In genomic region chr3:51945926-51946500, GRCh38 we compare ENCODE assay signal across 23 cellular contexts. TPM values are rescaled to one million over a fixed set of nuclear protein-coding genes. Genes with fewer than 3 reads are reported as not detected.
A peak's percentile ranks its signal among the peaks of the same experiment; 100 is the strongest.
DNase-seq lines count a peak whose midpoint lies in the region; ATAC-seq and TF ChIP-seq lines count a peak whose summit lies in the region.
"Had no signal": no experiment of that assay in that cellular context is flagged by ENCODE, and none has a peak within 500 bp of the region (broad histone marks: within the 10 kb centered on the region; RNA-seq: fewer than 3 reads in every experiment).

No MANE protein-coding gene starts in this region.

- CTCF ChIA-PET in RWPE1 (lab: Yijun Ruan, JAX), result interaction anchor here (1.3 kb wide), 1 partner anchor 28 kb away, joined by 6 read pairs; the partner anchor contains the start of gene ABHD14B

- POLR2A ChIA-PET in RWPE1 (lab: Yijun Ruan, JAX; ENCODE audit: low non-redundant PET), result no interaction called here

- intact Hi-C loops in posterior vena cava (cut with DNase I), result no loop called here

- peak; percentile 6 for DNase-seq in activated T-cell treated with anti-CD3 and anti-CD28 coated beads, Interleukin-2, amount 50 U/mL, for 1 hour
- DNase-seq in activated T-cell treated with anti-CD3 and anti-CD28 coated beads for 4 hours, result no peak
- DNase-seq in RWPE1 (ENCODE audit: low spot score), result no peak
- peak; percentile 32 for DNase-seq in islet precursor cell
- DNase-seq in posterior vena cava (ENCODE audit: low spot score), result peak; percentile 47
- no peak for DNase-seq in NCI-H1048 (lab: John Stamatoyannopoulos, UW)
- DNase-seq in HT-29 (ENCODE audit: low spot score), result no peak
- DNase-seq: 8988T; C1 segment of cervical spinal cord; GM23248; H9; HFFc6; KG1; NCI-H1105; NCI-H146; NCI-H2029 treated with DMSO at 0.1 percent for 48 hours; NCI-H226; NCI-H510A treated with DMSO at 0.1 percent for 48 hours; NCI-H774; NK-92 treated with Interleukin-12 subunit alpha and Interleukin-12 subunit beta, amount 100 ng/mL, for 24 hours had no signal

- ATAC-seq in HG03521 (IDR thresholded peaks at IDR 0.05; ENCODE audit: unreplicated experiment), result no peak

- 0 out of 2 replicates have a peak overlapping the region, but pooled peaks have one; percentile 91 for H3K27ac ChIP-seq in RWPE1
- H3K27ac ChIP-seq: GM23248, HL-60 had no signal

- no peak for TF ChIP-seq CTCF in RWPE1 (conservative IDR thresholded peaks at IDR 0.05; ENCODE audit: low read depth)

RNA-seq across cellular contexts. Expression of gene PARP3, which starts 3.9 kb away (rescaled TPM):
- total RNA-seq in posterior vena cava, result 10 to 100 TPM; 16.5 to 22.3 TPM
- total RNA-seq in HT-29 (2014; rRNA removed; shearing (Covaris generic)), result 5.8 and 6.0 TPM in 2 replicates

RNA-seq across cellular contexts. Expression of gene RRP9, which starts 4.3 kb away (rescaled TPM):
- total RNA-seq in posterior vena cava, result 10 to 100 TPM; 13.4 to 14.9 TPM
- 84.5 and 91.7 TPM in 2 replicates for total RNA-seq in HT-29 (2014; rRNA removed; shearing (Covaris generic))

RNA-seq across cellular contexts. Expression of gene GPR62, which starts 9.2 kb away (rescaled TPM):
- total RNA-seq in posterior vena cava, result not detected
- not detected in 2 replicates for total RNA-seq in HT-29 (2014; rRNA removed; shearing (Covaris generic))
- total RNA-seq: Daoy, GM23248 had no signal

RNA-seq across cellular contexts. Expression of gene PCBP4, which starts 21.2 kb away (rescaled TPM):
- total RNA-seq in posterior vena cava, result 10 to 100 TPM; 48.9 to 53.2 TPM
- total RNA-seq in HT-29 (2014; rRNA removed; shearing (Covaris generic)), result 17.8 and 19.3 TPM in 2 replicates

RNA-seq across cellular contexts. Expression of gene ABHD14B, which starts 27.8 kb away (rescaled TPM):
- total RNA-seq in posterior vena cava, result 10 to 100 TPM; 21.0 to 32.7 TPM
- total RNA-seq in HT-29 (2014; rRNA removed; shearing (Covaris generic)), result 33.5 and 41.3 TPM in 2 replicates

Comparison
In these comparisons a context has a peak if more than half of its experiments do, and no peak if none do; other contexts are left out.
1. DNase-seq: peak in activated T-cell treated with anti-CD3 and anti-CD28 coated beads, Interleukin-2, amount 50 U/mL, for 1 hour (single experiment), islet precursor cell (single experiment) and posterior vena cava (single experiment); none in activated T-cell treated with anti-CD3 and anti-CD28 coated beads for 4 hours (single experiment), RWPE1 (single experiment), NCI-H1048 (single experiment) and HT-29 (single experiment).